In genomic region chr2:5693288-5694015, GRCh38 we compare ENCODE assay signal across 8 cellular contexts. TPM values are rescaled to one million over a fixed set of nuclear protein-coding genes. Genes with fewer than 3 reads are reported as not detected.
DNase-seq lines count a peak whose midpoint lies in the region; ATAC-seq, FAIRE-seq and TF ChIP-seq lines count a peak whose summit lies in the region.

No MANE protein-coding gene starts in this region.

- peaks cover 15% of the 10 kb centered on the region for H3K4me1 Mint-ChIP-seq in activated T-cell treated with anti-CD3 and anti-CD28 coated beads, Interleukin-2, amount 50 U/mL, for 72 hours (ENCODE audit: low read depth)
- peaks cover 16 to 31% of the 10 kb centered on the region in 2 donors for H3K4me1 Mint-ChIP-seq in stimulated activated naive B cell treated with anti-CD40 and anti-IgM and Interleukin-4, amounts not matched to agents 10 μg/mL and 1 μg/mL and 100 μg/mL, for 72 hours

- no peak for FAIRE-seq in D721Med (lab: Jason Lieb, UNC)

- H3K27ac ChIP-seq in SJCRH30 = peak overlapping the region; percentile 12; the same call in 1 of the 2 replicates
- H3K27ac ChIP-seq in iPS DF 6.9 (ENCODE audit: low read length) = no peak overlapping the region

- H3K36me3 ChIP-seq in SJCRH30 (no peaks in the 10 kb centered on the region), iPS DF 6.9 (ENCODE audit: control insufficient read depth, insufficient read depth, low read length) (no peaks in the 10 kb centered on the region)

- no CpG with 5 or more reads among the region's 95 CpGs for WGBS in iPS DF 6.9 (ENCODE audit: insufficient coverage, insufficient read length)

- TF ChIP-seq CTCF in D721Med (IDR thresholded peaks at IDR 0.05; ENCODE audit: insufficient read depth, missing control alignments) = no peak

- no peak for ATAC-seq in activated T-cell treated with anti-CD3 and anti-CD28 coated beads, Interleukin-2, amount 50 U/mL, for 72 hours (replicated peaks in 1 of 2)
- ATAC-seq in stimulated activated naive B cell treated with anti-CD40 and anti-IgM and Interleukin-4, amounts not matched to agents 10 μg/mL and 1 μg/mL and 100 μg/mL, for 72 hours (replicated peaks) = no peak

- H3K9me3 ChIP-seq in SJCRH30 (replicated peaks) = no peaks in the 10 kb centered on the region
- no peaks in the 10 kb centered on the region for H3K9me3 ChIP-seq in iPS DF 6.9 (ENCODE audit: control insufficient read depth, insufficient read depth, low read length)

- H3K27ac Mint-ChIP-seq in activated T-cell treated with anti-CD3 and anti-CD28 coated beads, Interleukin-2, amount 50 U/mL, for 72 hours = no peak overlapping the region
- peak overlapping the region; percentile 86 for H3K27ac Mint-ChIP-seq in stimulated activated naive B cell treated with anti-CD40 and anti-IgM and Interleukin-4, amounts not matched to agents 10 μg/mL and 1 μg/mL and 100 μg/mL, for 72 hours

- peak overlapping the region; percentile 14 to 67 for H3K4me3 Mint-ChIP-seq in activated T-cell treated with anti-CD3 and anti-CD28 coated beads, Interleukin-2, amount 50 U/mL, for 72 hours
- H3K4me3 Mint-ChIP-seq in stimulated activated naive B cell treated with anti-CD40 and anti-IgM and Interleukin-4, amounts not matched to agents 10 μg/mL and 1 μg/mL and 100 μg/mL, for 72 hours = peak overlapping the region; percentile 25 to 71

- H3K9me3 Mint-ChIP-seq in activated T-cell treated with anti-CD3 and anti-CD28 coated beads, Interleukin-2, amount 50 U/mL, for 72 hours = no peaks in the 10 kb centered on the region
- no peaks in the 10 kb centered on the region for H3K9me3 Mint-ChIP-seq in stimulated activated naive B cell treated with anti-CD40 and anti-IgM and Interleukin-4, amounts not matched to agents 10 μg/mL and 1 μg/mL and 100 μg/mL, for 72 hours

- peaks cover 6% of the 10 kb centered on the region for H3K4me1 ChIP-seq in SJCRH30
- no peaks in the 10 kb centered on the region for H3K4me1 ChIP-seq in iPS DF 6.9 (ENCODE audit: control insufficient read depth, insufficient read depth, low read length)

- H3K4me3 ChIP-seq in SJCRH30 (peak overlapping the region; percentile 91), iPS DF 6.9 (ENCODE audit: low read length) (peak overlapping the region; percentile 78)

- peaks cover 64% of the 10 kb centered on the region for H3K27me3 Mint-ChIP-seq in activated T-cell treated with anti-CD3 and anti-CD28 coated beads, Interleukin-2, amount 50 U/mL, for 72 hours (ENCODE audit: low read depth)
- H3K27me3 Mint-ChIP-seq in stimulated activated naive B cell treated with anti-CD40 and anti-IgM and Interleukin-4, amounts not matched to agents 10 μg/mL and 1 μg/mL and 100 μg/mL, for 72 hours = peaks cover 56 to 70% of the 10 kb centered on the region in 2 donors

- peaks cover 4 to 7% of the 10 kb centered on the region in 2 donors for H3K36me3 Mint-ChIP-seq in activated T-cell treated with anti-CD3 and anti-CD28 coated beads, Interleukin-2, amount 50 U/mL, for 72 hours (ENCODE audit: insufficient read depth in 2 of 2)
- H3K36me3 Mint-ChIP-seq in stimulated activated naive B cell treated with anti-CD40 and anti-IgM and Interleukin-4, amounts not matched to agents 10 μg/mL and 1 μg/mL and 100 μg/mL, for 72 hours = peaks cover 10 to 15% of the 10 kb centered on the region in 2 donors

- no peak for DNase-seq in activated T-cell treated with anti-CD3 and anti-CD28 coated beads, Interleukin-2, amount 50 U/mL, for 72 hours
- DNase-seq in activated T-cell treated with anti-CD3 and anti-CD28 coated beads, Interleukin-2, amount 50 U/mL, for 1 hour = no peak
- DNase-seq in SJCRH30 (peak; percentile 66 to 74), iPS DF 6.9 (ENCODE audit: low read depth, low spot score) (no peak), NCI-H2196 treated with DMSO at 0.1 percent for 48 hours (lab: John Stamatoyannopoulos, UW; ENCODE audit: unreplicated experiment) (no peak), D721Med (ENCODE audit: insufficient read length, low spot score) (no peak), HCEC 1CT (no peak)
- no peak for DNase-seq in stimulated activated naive B cell treated with anti-CD40 and anti-IgM and Interleukin-4, amounts not matched to agents 10 μg/mL and 1 μg/mL and 100 μg/mL, for 72 hours

- H3K27me3 ChIP-seq in SJCRH30 = no peaks in the 10 kb centered on the region
- no peaks in the 10 kb centered on the region for H3K27me3 ChIP-seq in iPS DF 6.9 (ENCODE audit: control insufficient read depth, insufficient read depth, low read length)

RNA-seq across cellular contexts. Expression of gene SOX11, which starts 1.3 kb away (rescaled TPM):
- not detected for total RNA-seq in activated T-cell treated with anti-CD3 and anti-CD28 coated beads, Interleukin-2, amount 50 U/mL, for 72 hours
- total RNA-seq in SJCRH30 (2014; rRNA removed; shearing (Covaris generic)) = 18.8 and 19.8 TPM in 2 replicates

Comparison
In these comparisons a context has a peak if more than half of its experiments do, and no peak if none do; other contexts are left out.
1. DNase-seq: peak in SJCRH30 (2 of 2); none in activated T-cell treated with anti-CD3 and anti-CD28 coated beads, Interleukin-2, amount 50 U/mL, for 72 hours (0 of 2), activated T-cell treated with anti-CD3 and anti-CD28 coated beads, Interleukin-2, amount 50 U/mL, for 1 hour (single experiment), iPS DF 6.9 (single experiment), stimulated activated naive B cell treated with anti-CD40 and anti-IgM and Interleukin-4, amounts not matched to agents 10 μg/mL and 1 μg/mL and 100 μg/mL, for 72 hours (single experiment), NCI-H2196 treated with DMSO at 0.1 percent for 48 hours (single experiment), D721Med (single experiment) and HCEC 1CT (single experiment).
2. RNA of gene SOX11, which starts 1.3 kb away (total RNA-seq): 18.8 to 19.8 TPM in SJCRH30; not detected in activated T-cell treated with anti-CD3 and anti-CD28 coated beads, Interleukin-2, amount 50 U/mL, for 72 hours; every median in the first group is over 10 times any median in the second.